ENCODE assay signal across 19 cellular contexts in the genomic region with DNA sequence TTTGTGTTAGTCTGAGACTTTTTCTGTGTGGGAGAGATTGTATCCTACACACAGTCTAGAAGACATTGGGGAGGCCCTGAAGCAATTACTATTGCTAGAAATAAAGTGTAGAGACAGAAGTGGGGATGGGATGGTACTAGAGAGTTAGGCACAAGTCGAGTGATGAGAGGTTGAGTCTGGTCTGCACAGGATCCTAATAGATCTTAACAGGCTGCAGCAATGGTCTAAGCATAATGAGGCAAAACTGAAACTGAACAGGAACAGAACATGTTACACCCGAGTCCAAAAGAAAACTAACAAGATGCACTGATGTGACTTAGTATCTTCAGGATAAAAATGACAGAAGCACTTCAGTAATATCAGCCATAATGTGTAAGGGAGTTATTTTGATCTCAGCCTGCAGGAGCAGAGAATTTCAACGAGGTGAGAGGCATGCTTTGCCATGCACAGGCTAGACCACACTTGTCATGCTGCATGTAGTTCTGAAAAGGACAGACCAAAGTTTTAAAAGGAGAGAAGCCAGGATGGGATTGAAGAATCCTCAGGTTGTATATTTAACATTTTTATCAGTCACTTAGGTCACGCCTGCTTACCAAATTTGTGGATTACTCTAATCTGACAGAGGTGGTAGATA.
DNase-seq lines count a peak whose midpoint lies in the region; ATAC-seq and TF ChIP-seq lines count a peak whose summit lies in the region.
"Had no signal": no experiment of that assay in that cellular context is flagged by ENCODE, and none has a peak within 500 bp of the region (broad histone marks: within the 10 kb centered on the region; RNA-seq: fewer than 3 reads in every experiment).

No MANE protein-coding gene starts in this region.

- TF ChIP-seq CTCF in HFFc6 (IDR thresholded peaks at IDR 0.05): no peak
- no peak for TF ChIP-seq CTCF in cardiac muscle cell (IDR thresholded peaks at IDR 0.05; ENCODE audit: low read depth, low read length)

- peaks cover 26% of the 10 kb centered on the region for H3K4me1 Mint-ChIP-seq in HFFc6 (ENCODE audit: low read depth)
- H3K4me1 Mint-ChIP-seq: CD4-positive, CD25-positive, alpha-beta regulatory T cell had no signal

- peak in 1 of 2 donors; percentile 63 for ATAC-seq in right cardiac atrium
- ATAC-seq: A549, HepG2 had no signal

- no peaks in the 10 kb centered on the region for H3K27me3 ChIP-seq in cardiac muscle cell
- H3K27me3 ChIP-seq in right cardiac atrium (ENCODE audit: control insufficient read depth, insufficient read depth): no peaks in the 10 kb centered on the region
- no peaks in the 10 kb centered on the region for H3K27me3 ChIP-seq in H7 (ENCODE audit: control insufficient read depth, insufficient read depth, low read length)
- H3K27me3 ChIP-seq: Peyer's patch had no signal

- peaks cover 4% of the 10 kb centered on the region for H3K27me3 Mint-ChIP-seq in HFFc6 (ENCODE audit: insufficient read depth)
- H3K27me3 Mint-ChIP-seq: CD4-positive, CD25-positive, alpha-beta regulatory T cell had no signal

- no peaks in the 10 kb centered on the region for H3K9me3 ChIP-seq in cardiac muscle cell (ENCODE audit: low read depth)
- H3K9me3 ChIP-seq in right cardiac atrium (ENCODE audit: control insufficient read depth, low read length): no peaks in the 10 kb centered on the region
- H3K9me3 ChIP-seq: A549, Peyer's patch had no signal

- peak overlapping the region; percentile 41 for H3K4me3 Mint-ChIP-seq in HFFc6
- H3K4me3 Mint-ChIP-seq: CD4-positive, CD25-positive, alpha-beta regulatory T cell had no signal

- H3K27ac ChIP-seq in cardiac muscle cell (peak overlapping the region; percentile 21), right cardiac atrium (ENCODE audit: low read length) (peak overlapping the region; percentile 87)
- H3K27ac ChIP-seq: A549, Peyer's patch had no signal

- DNase-seq in HFFc6 (no peak), RPMI7951 (ENCODE audit: low read depth) (peak; percentile 1), cardiac muscle cell (ENCODE audit: low read depth in 1 of 2, low spot score in 1 of 2) (peak in 1 of 2 donors; percentile 35), right cardiac atrium (no peak), HK-2 (ENCODE audit: unreplicated experiment) (no peak), DMS79 treated with DMSO at 0.1 percent for 48 hours (lab: John Stamatoyannopoulos, UW) (no peak), H7 (no peak)
- DNase-seq in activated CD4-positive, CD25-positive, alpha-beta regulatory T cell treated with anti-CD3 and anti-CD28 coated beads, Interleukin-2, amount 50 U/mL, for 72 hours: no peak
- DNase-seq: CD4-positive, CD25-positive, alpha-beta regulatory T cell; KBM-7; NCI-H1092 treated with DMSO at 0.1 percent for 48 hours; NCI-H2081; NCI-H2171; NCI-H345; NCI-H524 treated with DMSO at 0.1 percent for 48 hours; NCI-H82; Peyer's patch had no signal

- H3K27ac Mint-ChIP-seq in HFFc6: no peak overlapping the region
- H3K27ac Mint-ChIP-seq: CD4-positive, CD25-positive, alpha-beta regulatory T cell had no signal

- H3K4me3 ChIP-seq in cardiac muscle cell: no peak overlapping the region
- no peak overlapping the region for H3K4me3 ChIP-seq in right cardiac atrium (ENCODE audit: low read length)
- no peak overlapping the region for H3K4me3 ChIP-seq in H7 (ENCODE audit: insufficient read depth, low read depth, low read length)
- H3K4me3 ChIP-seq: A549, Peyer's patch had no signal

- peaks cover 24% of the 10 kb centered on the region for H3K4me1 ChIP-seq in cardiac muscle cell (ENCODE audit: low read depth)
- peaks cover 11% of the 10 kb centered on the region for H3K4me1 ChIP-seq in right cardiac atrium (ENCODE audit: control insufficient read depth, insufficient read depth, low read length)
- H3K4me1 ChIP-seq: A549, Peyer's patch had no signal

- WGBS in right cardiac atrium: 40% methylated on average over 4 of the region's 4 CpGs

- intact Hi-C loops in right cardiac atrium (cut with DNase I): loop anchor here in 1 of 4 donors (10.0 kb wide), 1 partner anchor 178 kb away; no protein-coding TSS in a partner anchor

- H3K36me3 Mint-ChIP-seq in HFFc6 (ENCODE audit: low read depth): no peaks in the 10 kb centered on the region
- H3K36me3 Mint-ChIP-seq: CD4-positive, CD25-positive, alpha-beta regulatory T cell had no signal

- no peaks in the 10 kb centered on the region for H3K36me3 ChIP-seq in cardiac muscle cell
- no peaks in the 10 kb centered on the region for H3K36me3 ChIP-seq in H7 (replicated peaks; ENCODE audit: control insufficient read depth, insufficient read depth, low read length)
- H3K36me3 ChIP-seq: Peyer's patch had no signal

- no peaks in the 10 kb centered on the region for H3K9me3 Mint-ChIP-seq in HFFc6
